17 cellular contexts compared by ENCODE assay signal in the genomic region with DNA sequence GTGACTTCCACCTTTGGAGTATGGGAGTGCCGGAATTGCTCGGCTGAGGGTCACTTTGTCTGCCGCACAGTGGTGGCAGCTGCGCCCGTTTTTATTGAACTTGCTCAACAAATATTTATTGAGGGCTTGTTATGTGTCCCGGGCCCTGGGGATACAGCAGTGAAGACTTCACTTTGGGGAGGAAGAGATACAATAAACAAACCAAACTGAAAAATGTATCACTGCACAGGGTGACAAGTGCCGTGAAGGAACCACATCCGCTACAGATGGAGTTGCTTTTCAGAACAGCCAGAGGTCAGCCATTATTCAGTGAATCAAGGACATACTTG.
A peak's percentile ranks its signal among the peaks of the same experiment; 100 is the strongest.
DNase-seq lines count a peak whose midpoint lies in the region; ATAC-seq and TF ChIP-seq lines count a peak whose summit lies in the region.
"Had no signal": no experiment of that assay in that cellular context is flagged by ENCODE, and none has a peak within 500 bp of the region (broad histone marks: within the 10 kb centered on the region; RNA-seq: fewer than 3 reads in every experiment).

No MANE protein-coding gene starts in this region.

- H3K56ac ChIP-seq in IMR-90 (ENCODE audit: extremely low read depth, insufficient read depth, low read length), result no peak overlapping the region

- no peak overlapping the region for H3K18ac ChIP-seq in IMR-90 (ENCODE audit: low read depth, low read length)
- no peak overlapping the region for H3K18ac ChIP-seq in neuronal stem cell (ENCODE audit: low read length)

- CTCF ChIA-PET in IMR-90 (lab: Yijun Ruan, JAX), result no interaction called here

- peak overlapping the region; percentile 51 for H3K4me3 Mint-ChIP-seq in type B pancreatic cell
- H3K4me3 Mint-ChIP-seq: activated CD8-positive, alpha-beta T cell treated with anti-CD3 and anti-CD28 coated beads, Interleukin-2, amount 10 ng/mL, durations not matched to agents 7 days and 5 days; activated naive CD8-positive, alpha-beta T cell treated with anti-CD3 and anti-CD28 coated beads, Interleukin-2, amount 50 U/mL, for 24 hours; activated T-cell treated with anti-CD3 and anti-CD28 coated beads, Interleukin-2, amount 50 U/mL, for 72 hours; effector memory CD8-positive, alpha-beta T cell; IgD-negative memory B cell; naive B cell; T-cell had no signal

- TF ChIP-seq POLR2A in IMR-90 (IDR thresholded peaks at IDR 0.05; ENCODE audit: low read depth, low read length), result no peak

- H2BK5ac ChIP-seq in IMR-90 (ENCODE audit: low read depth, low read length, poor library complexity, severe bottlenecking), result no peak overlapping the region
- H2BK5ac ChIP-seq in neuronal stem cell (ENCODE audit: low read length), result no peak overlapping the region

- peaks cover 17% of the 10 kb centered on the region; the same call in 1 of the 2 replicates for H3K27me3 ChIP-seq in IMR-90 (ENCODE audit: control insufficient read depth, insufficient read depth, low read length)
- H3K27me3 ChIP-seq in mucosa of rectum (ENCODE audit: control insufficient read depth in 2 of 2, insufficient read depth in 2 of 2, low read length in 2 of 2), result no peaks in the 10 kb centered on the region
- peaks cover 0 to 28% (median 3%) of the 10 kb centered on the region in 3 experiments for H3K27me3 ChIP-seq in neuronal stem cell (ENCODE audit: control insufficient read depth in 3 of 3, insufficient read depth in 3 of 3, low read depth in 1 of 3, low read length in 3 of 3)

- POLR2A ChIA-PET in IMR-90 (lab: Charles Lee; ENCODE audit: unreplicated experiment), result no interaction called here

- no peaks in the 10 kb centered on the region for H4K20me1 ChIP-seq in IMR-90 (ENCODE audit: insufficient read depth, low read length)

- H2BK20ac ChIP-seq in IMR-90 (ENCODE audit: low read depth, low read length), result no peak overlapping the region

- no peak overlapping the region for H4K91ac ChIP-seq in IMR-90 (ENCODE audit: insufficient read depth, low read depth, low read length)
- H4K91ac ChIP-seq in neuronal stem cell (ENCODE audit: low read depth, low read length, poor library complexity), result no peak overlapping the region

- TF ChIP-seq CTCF in IMR-90 (conservative IDR thresholded peaks at IDR 0.05; ENCODE audit: low read depth, low read length), result no peak
- TF ChIP-seq CTCF in choroid plexus epithelial cell (conservative IDR thresholded peaks at IDR 0.05; ENCODE audit: low read depth, low read length), result peak; percentile 8
- no peak for TF ChIP-seq CTCF in type B pancreatic cell (conservative IDR thresholded peaks at IDR 0.05)

- in situ Hi-C loops in IMR-90 (cut with MboI; ENCODE audit: low sequenced_read_pairs), result loop anchor here (10.0 kb wide), 1 partner anchor 62 kb away; no protein-coding TSS in a partner anchor

- intact Hi-C loops in IMR-90 (cut with micrococcal nuclease) (no loop called here), Right ventricle myocardium superior (cut with DNase I) (no loop called here)

- H3K4me1 ChIP-seq in IMR-90 (ENCODE audit: control insufficient read depth, insufficient read depth, low read length) (no peaks in the 10 kb centered on the region; the same call in 1 of the 2 replicates), mucosa of rectum (ENCODE audit: control insufficient read depth in 2 of 2, insufficient read depth in 2 of 2, low read length in 2 of 2) (peaks cover 18 to 22% of the 10 kb centered on the region in 2 donors), neuronal stem cell (ENCODE audit: control insufficient read depth in 2 of 2, insufficient read depth in 1 of 2, low read depth in 1 of 2, low read length in 2 of 2) (peaks cover 7 to 11% of the 10 kb centered on the region in 2 donors)

- H2AK9ac ChIP-seq in IMR-90 (replicated peaks; ENCODE audit: low read depth, low read length, poor library complexity), result no peak overlapping the region

- H4K8ac ChIP-seq in IMR-90 (ENCODE audit: low read depth in 2 of 2, low read length in 2 of 2) (no peak overlapping the region), neuronal stem cell (ENCODE audit: low read depth, low read length) (no peak overlapping the region)

- DNase-seq in IMR-90 (no peak), choroid plexus epithelial cell (ENCODE audit: low read depth) (no peak), type B pancreatic cell (ENCODE audit: extremely low spot score, unreplicated experiment) (no peak), neuronal stem cell (ENCODE audit: low spot score) (no peak), Right ventricle myocardium superior (no peak)
- DNase-seq: activated CD8-positive, alpha-beta T cell treated with anti-CD3 and anti-CD28 coated beads, Interleukin-2, amount 10 ng/mL, durations not matched to agents 7 days and 5 days; activated naive CD8-positive, alpha-beta T cell treated with anti-CD3 and anti-CD28 coated beads, Interleukin-2, amount 50 U/mL, for 24 hours; activated T-cell treated with anti-CD3 and anti-CD28 coated beads, Interleukin-2, amount 50 U/mL, for 72 hours; DMS153; effector memory CD8-positive, alpha-beta T cell; naive B cell; NCI-H1048; substantia nigra; T-cell had no signal

- BruUV-seq in IMR-90 (replicated peaks; lab: Mats Ljungman, UMichigan), result no TSS peak

- H3K23ac ChIP-seq in IMR-90 (ENCODE audit: low read depth, low read length), result no peak overlapping the region
- H3K23ac ChIP-seq in neuronal stem cell (ENCODE audit: low read depth, low read length, poor library complexity), result no peak overlapping the region

- no peaks in the 10 kb centered on the region for H3K36me3 ChIP-seq in IMR-90 (ENCODE audit: control insufficient read depth, insufficient read depth, low read length)
- no peaks in the 10 kb centered on the region for H3K36me3 ChIP-seq in mucosa of rectum (ENCODE audit: control insufficient read depth in 2 of 2, insufficient read depth in 2 of 2, low read length in 2 of 2)
- H3K36me3 ChIP-seq in neuronal stem cell (replicated peaks in 1 of 2; ENCODE audit: control insufficient read depth in 2 of 2, insufficient read depth in 2 of 2, low read length in 2 of 2), result no peaks in the 10 kb centered on the region

- WGBS in IMR-90 (ENCODE audit: extremely low coverage in 2 of 2, insufficient read length in 1 of 2), 2 experiments, result no CpG with 5 or more reads among the region's 8 CpGs
- WGBS in neuronal stem cell (ENCODE audit: extremely low coverage in 2 of 2, insufficient read length in 2 of 2, insufficient replicate concordance in 1 of 2), 2 donors, result no CpG with 5 or more reads among the region's 8 CpGs

- H3K79me1 ChIP-seq in IMR-90 (ENCODE audit: low read depth in 1 of 2, low read length in 2 of 2) (no peaks in the 10 kb centered on the region), neuronal stem cell (ENCODE audit: low read depth, low read length) (no peaks in the 10 kb centered on the region)

- TF ChIP-seq RAD21 in IMR-90 (IDR thresholded peaks at IDR 0.05; ENCODE audit: low read length), result no peak

- ATAC-seq in IMR-90 (ENCODE audit: low read depth), result peak; percentile 37; the same call in 1 of the 2 replicates
- ATAC-seq in HG03521 (IDR thresholded peaks at IDR 0.05; ENCODE audit: unreplicated experiment), result no peak
- no peak for ATAC-seq in Right ventricle myocardium superior (ENCODE audit: poor library complexity)
- ATAC-seq: activated CD8-positive, alpha-beta T cell treated with anti-CD3 and anti-CD28 coated beads, Interleukin-2, amount 10 ng/mL, durations not matched to agents 7 days and 5 days; activated naive CD8-positive, alpha-beta T cell treated with anti-CD3 and anti-CD28 coated beads, Interleukin-2, amount 50 U/mL, for 24 hours; activated T-cell treated with anti-CD3 and anti-CD28 coated beads, Interleukin-2, amount 50 U/mL, for 72 hours; effector memory CD8-positive, alpha-beta T cell; T-cell had no signal

- no peak overlapping the region for H2BK15ac ChIP-seq in IMR-90 (ENCODE audit: low read depth, low read length)
- no peak overlapping the region for H2BK15ac ChIP-seq in neuronal stem cell (ENCODE audit: low read length)

- H2BK12ac ChIP-seq in neuronal stem cell (ENCODE audit: low read length), result no peak overlapping the region

- H3K4me3 ChIP-seq in IMR-90 (ENCODE audit: insufficient read depth, low read depth, low read length) (no peak overlapping the region), choroid plexus epithelial cell (ENCODE audit: low read depth, low read length) (no peak overlapping the region), mucosa of rectum (ENCODE audit: low read length in 2 of 2) (peak overlapping the region in 1 of 2 donors; percentile 57), neuronal stem cell (ENCODE audit: low read length in 2 of 2) (no peak overlapping the region)

- H3K14ac ChIP-seq in IMR-90 (replicated peaks; ENCODE audit: low read depth, low read length), result no peak overlapping the region
- no peak overlapping the region for H3K14ac ChIP-seq in neuronal stem cell (ENCODE audit: low read length)

- H3K4me2 ChIP-seq in IMR-90 (ENCODE audit: low read depth, low read length) (no peak overlapping the region; the same call in 1 of the 2 replicates), neuronal stem cell (ENCODE audit: insufficient read depth, low read length, poor library complexity, severe bottlenecking) (no peak overlapping the region)

- H2BK120ac ChIP-seq in IMR-90 (ENCODE audit: low read depth, low read length), result no peak overlapping the region
- H2BK120ac ChIP-seq in neuronal stem cell (ENCODE audit: low read depth, low read length), result no peak overlapping the region

- dilution Hi-C loops in IMR-90 (cut with HindIII; ENCODE audit: low sequenced_read_pairs, unreplicated experiment), result no loop called here

- no peak overlapping the region for H3K9ac ChIP-seq in IMR-90 (ENCODE audit: low read depth, low read length)
- H3K9ac ChIP-seq in mucosa of rectum (ENCODE audit: low read depth in 1 of 2, low read length in 2 of 2), result peak overlapping the region; percentile 24 to 57
- H3K9ac ChIP-seq in neuronal stem cell (ENCODE audit: low read depth, low read length, poor library complexity), result no peak overlapping the region

- H3K9me3 ChIP-seq in IMR-90 (ENCODE audit: control insufficient read depth, insufficient read depth, low read length) (no peaks in the 10 kb centered on the region), mucosa of rectum (ENCODE audit: control insufficient read depth in 2 of 2, low read length in 2 of 2) (no peaks in the 10 kb centered on the region), neuronal stem cell (replicated peaks in 1 of 2; ENCODE audit: control insufficient read depth in 2 of 2, insufficient read depth in 1 of 2, low read depth in 1 of 2, low read length in 2 of 2) (peaks cover 0 to 2% of the 10 kb centered on the region in 2 donors)

- H3K27ac ChIP-seq in IMR-90 (ENCODE audit: insufficient read depth, low read length) (no peak overlapping the region), mucosa of rectum (ENCODE audit: low read depth in 2 of 2, low read length in 2 of 2) (peak overlapping the region; percentile 48 to 67), neuronal stem cell (replicated peaks; ENCODE audit: low read length) (no peak overlapping the region)

- H4K5ac ChIP-seq in IMR-90 (ENCODE audit: low read depth, low read length), result no peak overlapping the region

- H3K27ac Mint-ChIP-seq in type B pancreatic cell, result peak overlapping the region; percentile 47
- H3K27ac Mint-ChIP-seq: activated CD8-positive, alpha-beta T cell treated with anti-CD3 and anti-CD28 coated beads, Interleukin-2, amount 10 ng/mL, durations not matched to agents 7 days and 5 days; activated naive CD8-positive, alpha-beta T cell treated with anti-CD3 and anti-CD28 coated beads, Interleukin-2, amount 50 U/mL, for 24 hours; activated T-cell treated with anti-CD3 and anti-CD28 coated beads, Interleukin-2, amount 50 U/mL, for 72 hours; effector memory CD8-positive, alpha-beta T cell; T-cell had no signal

- H2AFZ ChIP-seq in IMR-90 (replicated peaks; ENCODE audit: low read length, poor library complexity), result no peak overlapping the region
- H2AFZ ChIP-seq in neuronal stem cell (ENCODE audit: low read length), result no peak overlapping the region

- no peaks in the 10 kb centered on the region for H3K9me3 Mint-ChIP-seq in type B pancreatic cell
- H3K9me3 Mint-ChIP-seq: activated naive CD8-positive, alpha-beta T cell treated with anti-CD3 and anti-CD28 coated beads, Interleukin-2, amount 50 U/mL, for 24 hours; activated T-cell treated with anti-CD3 and anti-CD28 coated beads, Interleukin-2, amount 50 U/mL, for 72 hours; effector memory CD8-positive, alpha-beta T cell; T-cell had no signal

- H3K9me1 ChIP-seq in IMR-90 (ENCODE audit: insufficient read depth, low read length), result no peaks in the 10 kb centered on the region

- H3K4me1 Mint-ChIP-seq in type B pancreatic cell (ENCODE audit: unreplicated experiment), result peaks cover 17% of the 10 kb centered on the region

- H3K4ac ChIP-seq in IMR-90 (ENCODE audit: low read depth, low read length), result no peak overlapping the region
- no peak overlapping the region for H3K4ac ChIP-seq in neuronal stem cell (ENCODE audit: low read length)

- no peaks in the 10 kb centered on the region for H3K36me3 Mint-ChIP-seq in type B pancreatic cell
- H3K36me3 Mint-ChIP-seq: IgD-negative memory B cell, naive B cell, T-cell had no signal

- peaks cover 49% of the 10 kb centered on the region for H3K27me3 Mint-ChIP-seq in type B pancreatic cell
- H3K27me3 Mint-ChIP-seq: activated naive CD8-positive, alpha-beta T cell treated with anti-CD3 and anti-CD28 coated beads, Interleukin-2, amount 50 U/mL, for 24 hours; IgD-negative memory B cell; naive B cell had no signal

- H2AK5ac ChIP-seq in IMR-90 (ENCODE audit: low read depth, low read length), result no peak overlapping the region
- no peak overlapping the region for H2AK5ac ChIP-seq in neuronal stem cell (ENCODE audit: low read depth, low read length)

Comparison
In these comparisons a context has a peak if more than half of its experiments do, and no peak if none do; other contexts are left out.
1. H3K27ac ChIP-seq: peak in mucosa of rectum (2 of 2); none in IMR-90 (single experiment) and neuronal stem cell (single experiment).
2. H3K9ac ChIP-seq: peak in mucosa of rectum (2 of 2); none in IMR-90 (single experiment) and neuronal stem cell (single experiment).